ENCODE assay signal across 8 cellular contexts in genomic region chr2:241540766-241541561, GRCh38. TPM values are rescaled to one million over a fixed set of nuclear protein-coding genes. Genes with fewer than 3 reads are reported as not detected.
DNase-seq lines count a peak whose midpoint lies in the region; ATAC-seq, FAIRE-seq and TF ChIP-seq lines count a peak whose summit lies in the region.

No MANE protein-coding gene starts in this region.

- in situ Hi-C loops in transverse colon (cut with MboI; ENCODE audit: low pct_ligation_motif_present in 1 of 4, low pct_unique_long_range_greater_than_20kb in 1 of 4, low sequenced_read_pairs in 3 of 4) = no loop called here

- H3K4me1 Mint-ChIP-seq in glutamatergic neuron (ENCODE audit: low read depth, unreplicated experiment) (no peaks in the 10 kb centered on the region), progenitor cell of endocrine pancreas (ENCODE audit: low read depth) (peaks cover 8% of the 10 kb centered on the region)

- no peaks in the 10 kb centered on the region for H3K9me3 ChIP-seq in transverse colon

- peaks cover 5 to 16% (median 12%) of the 10 kb centered on the region in 4 donors for H3K4me1 ChIP-seq in transverse colon

- TF ChIP-seq CTCF in RWPE1 (conservative IDR thresholded peaks at IDR 0.05; ENCODE audit: low read depth) = no peak
- TF ChIP-seq CTCF in glutamatergic neuron (IDR thresholded peaks at IDR 0.05; ENCODE audit: partially characterized antibody, unreplicated experiment) = no peak
- TF ChIP-seq CTCF in progenitor cell of endocrine pancreas (IDR thresholded peaks at IDR 0.05; ENCODE audit: unreplicated experiment) = no peak
- TF ChIP-seq CTCF in transverse colon (IDR thresholded peaks at IDR 0.05) = no peak

- H3K27me3 Mint-ChIP-seq in glutamatergic neuron (ENCODE audit: unreplicated experiment) (peaks cover 3% of the 10 kb centered on the region), progenitor cell of endocrine pancreas (peaks cover 40% of the 10 kb centered on the region)

- H3K4me3 Mint-ChIP-seq in glutamatergic neuron (ENCODE audit: unreplicated experiment) = peak overlapping the region; percentile 84
- H3K4me3 Mint-ChIP-seq in progenitor cell of endocrine pancreas (ENCODE audit: low read depth) = peak overlapping the region; percentile 56

- no peaks in the 10 kb centered on the region for H3K36me3 ChIP-seq in transverse colon

- DNase-seq in GM18507 (ENCODE audit: extremely low spot score, insufficient read length, low read depth) (peak; percentile 62), RWPE1 (ENCODE audit: low spot score) (peak; percentile 93), glutamatergic neuron (peak; percentile 67), progenitor cell of endocrine pancreas (ENCODE audit: low spot score, unreplicated experiment) (peak; percentile 40), transverse colon (peak; percentile 63)
- DNase-seq in activated naive CD4-positive, alpha-beta T cell treated with anti-CD3 and anti-CD28 coated beads, Interleukin-2, amount 50 U/mL, for 16 hours = peak; percentile 53

- peak overlapping the region in 3 of 4 donors; percentile 25 to 47 (median 36) for H3K4me3 ChIP-seq in transverse colon

- TF ChIP-seq POLR2A in transverse colon (IDR thresholded peaks at IDR 0.05) = no peak

- H3K27me3 ChIP-seq in transverse colon = peaks cover 45% of the 10 kb centered on the region

- H3K27ac Mint-ChIP-seq in glutamatergic neuron (ENCODE audit: unreplicated experiment) (peak overlapping the region; percentile 50), progenitor cell of endocrine pancreas (peak overlapping the region; percentile 51)

- ATAC-seq in HG02840 (IDR thresholded peaks at IDR 0.05; ENCODE audit: low FRiP score, unreplicated experiment) (no peak), HG03565 (IDR thresholded peaks at IDR 0.05; ENCODE audit: unreplicated experiment) (no peak)

- FAIRE-seq in GM18507 (lab: Jason Lieb, UNC) = no peak

- CTCF ChIA-PET in RWPE1 (lab: Yijun Ruan, JAX) = no interaction called here

- H3K27ac ChIP-seq in RWPE1 (peak overlapping the region; percentile 69), transverse colon (peak overlapping the region in 1 of 4 donors; percentile 56)

- POLR2A ChIA-PET in RWPE1 (lab: Yijun Ruan, JAX; ENCODE audit: low non-redundant PET) = no interaction called here

- no peak for TF ChIP-seq EP300 in transverse colon (IDR thresholded peaks at IDR 0.05; ENCODE audit: low read depth)

- intact Hi-C loops in transverse colon (cut with DNase I; ENCODE audit: low total_unique reads) = no loop called here

- H3K36me3 Mint-ChIP-seq in glutamatergic neuron (ENCODE audit: unreplicated experiment) (no peaks in the 10 kb centered on the region), progenitor cell of endocrine pancreas (ENCODE audit: insufficient read depth) (no peaks in the 10 kb centered on the region)

- H3K9me3 Mint-ChIP-seq in glutamatergic neuron (ENCODE audit: unreplicated experiment) (peaks cover 3% of the 10 kb centered on the region), progenitor cell of endocrine pancreas (ENCODE audit: low read depth) (no peaks in the 10 kb centered on the region)

- 3 to 15% methylated on average over 5 to 37 of the region's 68 CpGs for WGBS in transverse colon (ENCODE audit: low coverage in 1 of 2), 2 donors

RNA-seq across cellular contexts. Expression of gene BOK, which starts 17.6 kb away (rescaled TPM):
- total RNA-seq in glutamatergic neuron (ENCODE audit: unreplicated experiment) (13.8 TPM), progenitor cell of endocrine pancreas (8.0 and 10.2 TPM in 2 replicates), transverse colon (10 to 100 TPM; 21.0 to 84.2 (median 24.4) TPM)

RNA-seq across cellular contexts. Expression of gene STK25, which starts 32.6 kb away (rescaled TPM):
- total RNA-seq in glutamatergic neuron (ENCODE audit: unreplicated experiment) = 347 TPM
- total RNA-seq in progenitor cell of endocrine pancreas = 217 and 226 TPM in 2 replicates
- total RNA-seq in transverse colon = 100 to 1,000 TPM; 159 to 427 (median 205) TPM

Comparison
In these comparisons a context has a peak if more than half of its experiments do, and no peak if none do; other contexts are left out.
1. DNase-seq: peak in every context shown above with its lines; median percentile 93 in RWPE1; 67 in glutamatergic neuron; 63 in transverse colon; 62 in GM18507; 53 in activated naive CD4-positive, alpha-beta T cell treated with anti-CD3 and anti-CD28 coated beads, Interleukin-2, amount 50 U/mL, for 16 hours; 40 in progenitor cell of endocrine pancreas.